Comparison of ENCODE assay signal across 8 cellular contexts in genomic region chr9:32550609-32551490, GRCh38. TPM values are rescaled to one million over a fixed set of nuclear protein-coding genes. Genes with fewer than 3 reads are reported as not detected.
DNase-seq lines count a peak whose midpoint lies in the region; ATAC-seq and TF ChIP-seq lines count a peak whose summit lies in the region.

No MANE protein-coding gene starts in this region.

- H3K9ac ChIP-seq in SU-DHL-6 (ENCODE audit: low read length) (peak overlapping the region; percentile 81), adipocyte (ENCODE audit: low read length) (peak overlapping the region; percentile 96)

- no peaks in the 10 kb centered on the region for H3K9me2 ChIP-seq in SU-DHL-6 (replicated peaks; ENCODE audit: insufficient read depth, low read length)

- H3K4me1 Mint-ChIP-seq in type B pancreatic cell (ENCODE audit: unreplicated experiment), result peaks cover 14% of the 10 kb centered on the region

- H3K27me3 Mint-ChIP-seq in type B pancreatic cell, result no peaks in the 10 kb centered on the region

- DNase-seq in NCI-H1417 (lab: John Stamatoyannopoulos, UW) (peak; percentile 77 to 95 (median 87)), adipocyte (ENCODE audit: low read depth) (peak; percentile 97), cardiac septum (ENCODE audit: low spot score) (peak; percentile 98), pons (ENCODE audit: low spot score) (peak; percentile 89), type B pancreatic cell (ENCODE audit: extremely low spot score, unreplicated experiment) (peak; percentile 99)

- peaks cover 36% of the 10 kb centered on the region for H4K20me1 ChIP-seq in SU-DHL-6 (ENCODE audit: low read depth, low read length)

- peak overlapping the region; percentile 75 for H3K4me2 ChIP-seq in SU-DHL-6 (ENCODE audit: low read depth, low read length, poor library complexity, severe bottlenecking)

- no peaks in the 10 kb centered on the region for H3K27me3 ChIP-seq in SU-DHL-6 (ENCODE audit: low read length)
- H3K27me3 ChIP-seq in adipocyte (replicated peaks; ENCODE audit: control insufficient read depth, insufficient read depth, low read length), result no peaks in the 10 kb centered on the region

- peaks cover 84% of the 10 kb centered on the region for H3K79me2 ChIP-seq in SU-DHL-6 (ENCODE audit: insufficient read depth, low read length)

- H3K9me3 ChIP-seq in SU-DHL-6 (ENCODE audit: insufficient read depth, low read length), result no peaks in the 10 kb centered on the region
- H3K9me3 ChIP-seq in adipocyte (ENCODE audit: control insufficient read depth, low read length), result no peaks in the 10 kb centered on the region

- H3K36me3 Mint-ChIP-seq in type B pancreatic cell, result peaks cover 21% of the 10 kb centered on the region

- peak overlapping the region; percentile 92 for H3K27ac ChIP-seq in SU-DHL-6 (ENCODE audit: low read depth, low read length)

- H2AFZ ChIP-seq in SU-DHL-6 (ENCODE audit: low read depth, low read length, severe bottlenecking), result peak overlapping the region; percentile 76

- H3F3A ChIP-seq in SU-DHL-6 (ENCODE audit: insufficient read depth), result peaks cover 32% of the 10 kb centered on the region

- peak overlapping the region; percentile 96 for H3K27ac Mint-ChIP-seq in type B pancreatic cell

- 0 out of 2 replicates have a peak, but pooled peaks have one; percentile 17 for TF ChIP-seq CTCF in GM12874 (IDR thresholded peaks at IDR 0.05; ENCODE audit: insufficient read depth, low read depth, low read length)
- TF ChIP-seq CTCF in SU-DHL-6 (IDR thresholded peaks at IDR 0.05; ENCODE audit: insufficient read depth, low read length, poor library complexity, severe bottlenecking), result no peak
- TF ChIP-seq CTCF in type B pancreatic cell (conservative IDR thresholded peaks at IDR 0.05), result peak; percentile 38

- H3K9me3 Mint-ChIP-seq in type B pancreatic cell, result no peaks in the 10 kb centered on the region

- 0 out of 2 replicates have a peak, but pooled peaks cover 7% of the 10 kb centered on the region for H3K36me3 ChIP-seq in SU-DHL-6 (ENCODE audit: low read length)
- no peaks in the 10 kb centered on the region for H3K36me3 ChIP-seq in adipocyte (ENCODE audit: control insufficient read depth, insufficient read depth, low read length, severe bottlenecking)

- peaks cover 22% of the 10 kb centered on the region for H3K4me1 ChIP-seq in adipocyte (ENCODE audit: control insufficient read depth, insufficient read depth, low read length)

- H3K4me3 ChIP-seq in SU-DHL-6 (ENCODE audit: insufficient read depth, low read length, poor library complexity, severe bottlenecking) (peak overlapping the region; percentile 76), adipocyte (ENCODE audit: low read length) (peak overlapping the region; percentile 94)

- intact Hi-C loops in cardiac septum (cut with DNase I), result loop anchor here (2.0 kb wide), 1 partner anchor 24 kb away; the partner anchor contains the start of gene RIGI

- H3K4me3 Mint-ChIP-seq in type B pancreatic cell, result peak overlapping the region; percentile 100

- ATAC-seq in HG02763 (IDR thresholded peaks at IDR 0.05; ENCODE audit: unreplicated experiment), result peak; percentile 68

RNA-seq across cellular contexts. Expression of gene SMIM27, which starts 1.3 kb away (rescaled TPM):
- 15.7 TPM for total RNA-seq in cardiac septum
- total RNA-seq in type B pancreatic cell (ENCODE audit: low replicate concordance), result 9.1 and 12.7 TPM in 2 replicates

RNA-seq across cellular contexts. Expression of gene TOPORS, which starts 1.5 kb away (rescaled TPM):
- 8.5 TPM for total RNA-seq in cardiac septum
- 16.7 and 18.4 TPM in 2 replicates for total RNA-seq in type B pancreatic cell (ENCODE audit: low replicate concordance)

RNA-seq across cellular contexts. Expression of gene NDUFB6, which starts 22.1 kb away (rescaled TPM):
- 113 TPM for total RNA-seq in cardiac septum
- total RNA-seq in type B pancreatic cell (ENCODE audit: low replicate concordance), result 42.9 and 45.6 TPM in 2 replicates

RNA-seq across cellular contexts. Expression of gene RIGI, which starts 24.9 kb away (rescaled TPM):
- total RNA-seq in cardiac septum (2.8 TPM), type B pancreatic cell (ENCODE audit: low replicate concordance) (5.8 and 7.7 TPM in 2 replicates)

Comparison
In these comparisons a context has a peak if more than half of its experiments do, and no peak if none do; other contexts are left out.
1. Peak in every context shown above with its lines: DNase-seq, ATAC-seq, H3K4me3 ChIP-seq and H3K27ac ChIP-seq.